ENCODE assay signal across 14 cellular contexts in the genomic region with DNA sequence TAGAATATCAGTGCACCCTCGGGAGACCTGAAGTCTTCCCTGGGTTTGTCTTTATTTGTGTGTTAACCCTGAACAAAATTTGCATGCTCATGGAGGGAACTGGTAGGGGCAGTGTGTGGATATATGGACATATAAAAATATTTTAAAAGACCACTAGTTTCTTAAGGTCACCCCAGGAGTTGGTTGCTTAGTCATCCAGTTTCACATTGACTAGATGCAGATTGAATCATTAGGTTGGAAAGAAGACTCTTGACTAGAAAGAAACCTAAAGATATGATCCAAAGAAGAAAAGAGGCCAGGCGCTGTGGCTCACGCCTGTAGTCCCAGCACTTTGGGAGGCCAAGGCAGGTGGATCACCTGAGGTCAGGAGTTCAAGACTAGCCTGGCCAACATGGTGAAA.
DNase-seq lines count a peak whose midpoint lies in the region; ATAC-seq, FAIRE-seq and TF ChIP-seq lines count a peak whose summit lies in the region.
"Had no signal": no experiment of that assay in that cellular context is flagged by ENCODE, and none has a peak within 500 bp of the region (broad histone marks: within the 10 kb centered on the region; RNA-seq: fewer than 3 reads in every experiment).

No MANE protein-coding gene starts in this region.

- ATAC-seq in GM21390 (IDR thresholded peaks at IDR 0.05; ENCODE audit: unreplicated experiment) = peak; percentile 53
- ATAC-seq in HG03457 (IDR thresholded peaks at IDR 0.05; ENCODE audit: unreplicated experiment) = peak; percentile 48
- no peak for ATAC-seq in GM19397 (IDR thresholded peaks at IDR 0.05; ENCODE audit: unreplicated experiment)
- ATAC-seq in GM21528 (IDR thresholded peaks at IDR 0.05; ENCODE audit: low FRiP score, unreplicated experiment) = no peak
- ATAC-seq: SK-N-SH treated with all-trans-retinoic acid at 6 μM for 48 hours had no signal

- no peak overlapping the region for H3K27ac ChIP-seq in right atrium auricular region
- H3K27ac ChIP-seq: C4-2B, spleen had no signal

- peaks cover 65% of the 10 kb centered on the region for H3K4me1 Mint-ChIP-seq in mesothelial cell of epicardium

- peaks cover 16% of the 10 kb centered on the region for H3K36me3 Mint-ChIP-seq in mesothelial cell of epicardium

- peak; percentile 22 for DNase-seq in GM18507 (ENCODE audit: extremely low spot score, insufficient read length, low read depth)
- DNase-seq in mesothelial cell of epicardium (ENCODE audit: low spot score in 2 of 2, unreplicated experiment in 2 of 2) = no peak
- no peak for DNase-seq in right atrium auricular region (ENCODE audit: low spot score)
- no peak for DNase-seq in DMS53 (lab: John Stamatoyannopoulos, UW)
- DNase-seq: activated CD4-positive, alpha-beta T cell treated with anti-CD3 and anti-CD28 coated beads, Interleukin-2, amount 50 U/mL, for 1 hour; kidney glomerular epithelial cell; spleen had no signal

- H3K4me3 ChIP-seq in right atrium auricular region = no peak overlapping the region
- H3K4me3 ChIP-seq: spleen had no signal

- peak overlapping the region; percentile 70 for H3K27ac Mint-ChIP-seq in mesothelial cell of epicardium

- H3K4me1 ChIP-seq in right atrium auricular region = peaks cover 0 to 14% of the 10 kb centered on the region in 2 donors

- H3K9me3 ChIP-seq in right atrium auricular region = no peaks in the 10 kb centered on the region
- H3K9me3 ChIP-seq: spleen had no signal

- no peaks in the 10 kb centered on the region for H3K9me3 Mint-ChIP-seq in mesothelial cell of epicardium
- H3K9me3 Mint-ChIP-seq: IgD-negative memory B cell had no signal

- no peaks in the 10 kb centered on the region for H3K36me3 ChIP-seq in right atrium auricular region

- TF ChIP-seq CTCF in mesothelial cell of epicardium (IDR thresholded peaks at IDR 0.05; ENCODE audit: unreplicated experiment) = no peak
- TF ChIP-seq CTCF in right atrium auricular region (IDR thresholded peaks at IDR 0.05) = no peak

- H3K4me3 Mint-ChIP-seq in mesothelial cell of epicardium = no peak overlapping the region
- H3K4me3 Mint-ChIP-seq: IgD-negative memory B cell had no signal

- no peak for FAIRE-seq in GM18507 (lab: Jason Lieb, UNC)

- no peaks in the 10 kb centered on the region for H3K27me3 Mint-ChIP-seq in mesothelial cell of epicardium (ENCODE audit: low read depth)
- H3K27me3 Mint-ChIP-seq: IgD-negative memory B cell had no signal

- no peaks in the 10 kb centered on the region for H3K27me3 ChIP-seq in right atrium auricular region
- H3K27me3 ChIP-seq: spleen had no signal

Comparison
In these comparisons a context has a peak if more than half of its experiments do, and no peak if none do; other contexts are left out.
1. ATAC-seq: peak in GM21390 (single experiment) and HG03457 (single experiment); none in GM19397 (single experiment) and GM21528 (single experiment).